Comparison of ENCODE assay signal across 12 cellular contexts in the genomic region with DNA sequence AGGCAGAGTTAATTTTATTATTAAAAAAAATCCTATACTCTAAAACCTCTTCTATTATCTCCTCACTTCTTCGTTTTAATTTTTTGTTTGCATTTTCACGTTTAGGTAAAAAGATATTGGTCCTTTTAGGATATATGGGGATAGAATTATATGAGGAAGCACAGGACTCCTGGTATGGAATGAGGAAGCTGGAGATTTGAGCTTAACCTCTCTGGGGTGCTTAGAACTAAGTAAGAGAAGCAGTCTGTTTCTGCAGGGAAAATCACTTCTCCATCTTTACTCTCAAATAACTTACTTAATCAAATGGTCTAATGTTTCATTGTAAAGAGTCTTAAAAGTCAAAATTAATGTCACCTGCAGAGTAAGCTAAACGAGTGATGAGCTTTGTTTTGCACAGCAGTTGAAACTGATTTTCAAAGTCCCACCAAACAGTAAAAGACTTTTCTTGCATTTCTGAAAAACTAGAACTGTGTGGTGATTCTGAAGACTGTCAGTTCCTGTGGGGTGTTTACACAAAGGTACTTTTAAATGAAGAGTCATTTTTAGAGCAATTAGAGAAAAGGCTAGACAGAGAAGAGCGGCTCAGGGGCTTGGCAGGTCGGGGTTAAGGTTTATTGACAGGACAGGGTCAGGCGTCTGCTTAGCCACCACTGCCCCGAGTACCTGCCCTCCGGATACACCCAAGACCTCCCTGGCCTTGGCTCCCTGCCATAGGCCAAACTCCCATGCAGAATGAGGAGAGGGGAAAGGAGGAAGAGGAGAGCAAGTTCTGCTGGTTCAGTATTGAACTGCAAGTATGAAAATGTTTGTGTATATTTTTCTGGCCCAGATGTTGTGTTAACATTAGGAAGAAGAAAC. TPM values are rescaled to one million over a fixed set of nuclear protein-coding genes. Genes with fewer than 3 reads are reported as not detected.
DNase-seq lines count a peak whose midpoint lies in the region; ATAC-seq and TF ChIP-seq lines count a peak whose summit lies in the region.
"Had no signal": no experiment of that assay in that cellular context is flagged by ENCODE, and none has a peak within 500 bp of the region (broad histone marks: within the 10 kb centered on the region; RNA-seq: fewer than 3 reads in every experiment).

No MANE protein-coding gene starts in this region.

- DNase-seq in A172 (ENCODE audit: low spot score) (peak; percentile 20), GM23248 (no peak), RWPE2 (ENCODE audit: low spot score) (no peak), GM20000 (ENCODE audit: low spot score) (no peak), medulla oblongata (ENCODE audit: extremely low spot score) (no peak), GM13977 (ENCODE audit: low spot score) (no peak)
- DNase-seq: activated CD4-positive, alpha-beta T cell treated with anti-CD3 and anti-CD28 coated beads, Interleukin-2, amount 50 U/mL, for 1 hour; dorsolateral prefrontal cortex; naive thymus-derived CD8-positive, alpha-beta T cell; stimulated activated naive CD8-positive, alpha-beta T cell treated with anti-CD3 and anti-CD28 coated beads, Interleukin-15, amount 100 ng/mL, for 72 hours had no signal

- H3K9me2 ChIP-seq in GM23248 (ENCODE audit: insufficient read depth) = no peaks in the 10 kb centered on the region

- in situ Hi-C loops in GM23248 (cut with MboI) = no loop called here
- in situ Hi-C loops in GM13977 (cut with MboI; ENCODE audit: low pct_unique_long_range_greater_than_20kb, low sequenced_read_pairs, unreplicated experiment) = no loop called here

- peak overlapping the region; percentile 73 for H2AFZ ChIP-seq in GM23248

- TF ChIP-seq CTCF in RWPE2 (IDR thresholded peaks at IDR 0.05; ENCODE audit: poor library complexity, severe bottlenecking) = no peak
- TF ChIP-seq CTCF in GM20000 (IDR thresholded peaks at IDR 0.05; ENCODE audit: extremely low read depth, missing control alignments) = no peak
- TF ChIP-seq CTCF in GM13977 (IDR thresholded peaks at IDR 0.05; ENCODE audit: extremely low read depth, insufficient read depth, missing control alignments) = no peak

- no peaks in the 10 kb centered on the region for H3K79me2 ChIP-seq in GM23248 (ENCODE audit: insufficient read depth)

- H4K20me1 ChIP-seq in GM23248 (ENCODE audit: insufficient read depth) = no peaks in the 10 kb centered on the region

- H3K36me3 ChIP-seq in GM23248 (ENCODE audit: low read depth) = no peaks in the 10 kb centered on the region
- H3K36me3 ChIP-seq in RWPE2 (ENCODE audit: low read depth) = no peaks in the 10 kb centered on the region
- no peaks in the 10 kb centered on the region for H3K36me3 ChIP-seq in iPS-15b (ENCODE audit: control insufficient read depth, insufficient read depth, low read length)

- H3K4me1 ChIP-seq in GM23248 (ENCODE audit: insufficient read depth) (peaks cover 19% of the 10 kb centered on the region), RWPE2 (ENCODE audit: insufficient read depth, poor library complexity, severe bottlenecking) (peaks cover 12% of the 10 kb centered on the region), iPS-15b (ENCODE audit: control insufficient read depth, insufficient read depth, low read length) (peaks cover 5% of the 10 kb centered on the region)

- WGBS in GM23248 (ENCODE audit: low coverage in 1 of 2, low lambda C conversion rate in 2 of 2, missing lambda C conversion rate in 2 of 2), 2 experiments = 52 to 59% methylated on average over 8 of the region's 8 CpGs

- 0 out of 2 replicates have a peak, but pooled peaks cover 8% of the 10 kb centered on the region for H3F3A ChIP-seq in GM23248 (ENCODE audit: insufficient read depth)

- ATAC-seq in RWPE2 (ENCODE audit: low read depth) (peak; percentile 38; the same call in 2 of the 3 replicates), GM21529 (IDR thresholded peaks at IDR 0.05; ENCODE audit: unreplicated experiment) (no peak)
- ATAC-seq: naive thymus-derived CD8-positive, alpha-beta T cell; stimulated activated naive CD8-positive, alpha-beta T cell treated with anti-CD3 and anti-CD28 coated beads, Interleukin-15, amount 100 ng/mL, for 72 hours had no signal

- H3K27me3 ChIP-seq in GM23248 (replicated peaks; ENCODE audit: insufficient read depth) = no peaks in the 10 kb centered on the region
- no peaks in the 10 kb centered on the region for H3K27me3 ChIP-seq in RWPE2 (ENCODE audit: insufficient read depth, poor library complexity, severe bottlenecking)
- no peaks in the 10 kb centered on the region for H3K27me3 ChIP-seq in iPS-15b (ENCODE audit: control insufficient read depth, insufficient read depth, low read length)
- H3K27me3 ChIP-seq: dorsolateral prefrontal cortex had no signal

- no peaks in the 10 kb centered on the region for H3K9me3 ChIP-seq in GM23248 (ENCODE audit: low read depth)
- H3K9me3 ChIP-seq in RWPE2 (ENCODE audit: severe bottlenecking) = no peaks in the 10 kb centered on the region
- H3K9me3 ChIP-seq in iPS-15b (ENCODE audit: control insufficient read depth, insufficient read depth, low read length) = no peaks in the 10 kb centered on the region

- H3K9ac ChIP-seq in GM23248 (0 out of 2 replicates have a peak overlapping the region, but pooled peaks have one; percentile 5), iPS-15b (ENCODE audit: low read depth, low read length) (peak overlapping the region; percentile 19)

- peak overlapping the region; percentile 74 for H3K4me2 ChIP-seq in GM23248 (ENCODE audit: unreplicated experiment)

- H3K27ac ChIP-seq in GM23248 (0 out of 2 replicates have a peak overlapping the region, but pooled peaks have one; percentile 0), RWPE2 (ENCODE audit: poor library complexity, severe bottlenecking) (peak overlapping the region; percentile 13)
- H3K27ac ChIP-seq: dorsolateral prefrontal cortex had no signal

- H3K4me3 ChIP-seq in GM23248 (0 out of 2 replicates have a peak overlapping the region, but pooled peaks have one; percentile 9), RWPE2 (ENCODE audit: severe bottlenecking) (no peak overlapping the region), iPS-15b (ENCODE audit: low read depth, low read length) (no peak overlapping the region)

RNA-seq across cellular contexts. Expression of a gene that starts 21.6 kb away (rescaled TPM):
- 7.6 and 10.2 TPM in 2 replicates for total RNA-seq in A172 (2014; rRNA removed; shearing (Covaris generic))
- 3.8 and 4.1 TPM in 2 replicates for total RNA-seq in GM23248 (2014; rRNA removed; shearing (Covaris generic))
- polyA plus RNA-seq in GM23248 (2016; fragmentation: Nextera tagmentation; extraction: Ambion mirVana) = 5.1 and 6.9 TPM in 2 replicates
